Comparison of ENCODE assay signal across 2 cellular contexts in the genomic region with DNA sequence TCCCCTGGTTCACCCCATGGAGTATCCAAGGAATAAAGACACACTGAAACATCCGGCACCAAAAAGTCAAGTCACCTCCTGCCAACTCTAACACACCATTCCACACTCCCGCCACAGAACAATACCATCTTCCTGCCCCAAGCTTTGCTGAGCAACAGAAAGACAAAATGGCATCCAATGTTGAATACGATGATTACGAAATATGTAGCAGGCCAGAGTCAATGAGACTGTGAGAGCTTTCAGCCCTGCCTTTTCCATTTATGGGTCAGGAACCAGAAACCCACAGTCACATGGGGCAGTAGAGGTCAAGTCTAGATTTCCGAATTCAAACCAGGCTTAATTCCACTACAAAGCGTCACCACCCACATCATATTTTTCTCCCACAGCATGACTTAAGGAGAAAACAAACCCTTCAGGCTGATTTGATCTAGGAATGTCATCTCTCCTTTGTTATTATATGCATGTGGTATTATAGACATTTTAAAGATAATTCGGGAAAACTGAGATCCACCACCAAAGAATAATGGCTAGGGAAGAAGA.
A peak's percentile ranks its signal among the peaks of the same experiment; 100 is the strongest.
TF ChIP-seq lines count a peak whose summit lies in the region.

No MANE protein-coding gene starts in this region.

TF ChIP-seq in IMR-90, 13 proteins besides CTCF, POLR2A, EP300 and RAD21:
- TF ChIP-seq, protein P1, sequence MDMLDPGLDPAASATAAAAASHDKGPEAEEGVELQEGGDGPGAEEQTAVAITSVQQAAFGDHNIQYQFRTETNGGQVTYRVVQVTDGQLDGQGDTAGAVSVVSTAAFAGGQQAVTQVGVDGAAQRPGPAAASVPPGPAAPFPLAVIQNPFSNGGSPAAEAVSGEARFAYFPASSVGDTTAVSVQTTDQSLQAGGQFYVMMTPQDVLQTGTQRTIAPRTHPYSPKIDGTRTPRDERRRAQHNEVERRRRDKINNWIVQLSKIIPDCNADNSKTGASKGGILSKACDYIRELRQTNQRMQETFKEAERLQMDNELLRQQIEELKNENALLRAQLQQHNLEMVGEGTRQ (IDR thresholded peaks at IDR 0.05; ENCODE audit: low read depth, low read length): no peak
- TF ChIP-seq CEBPB (IDR thresholded peaks at IDR 0.05; ENCODE audit: low read depth, low read length) (peak; percentile 79), BHLHE40 (IDR thresholded peaks at IDR 0.05; ENCODE audit: low read depth, low read length) (no peak), MAFK (IDR thresholded peaks at IDR 0.05; ENCODE audit: low read depth, low read length) (no peak), NFE2L2 (IDR thresholded peaks at IDR 0.05; ENCODE audit: low read depth, low read length) (no peak), RCOR1 (IDR thresholded peaks at IDR 0.05; ENCODE audit: insufficient replicate concordance, low read length) (no peak)

TF ChIP-seq in H1, 55 proteins besides CTCF, POLR2A, EP300 and RAD21:
- 0 out of 2 replicates have a peak, but pooled peaks have one; percentile 29 for TF ChIP-seq CEBPB (IDR thresholded peaks at IDR 0.05; ENCODE audit: low read depth, low read length)
- no peak for TF ChIP-seq EZH2 (IDR thresholded peaks at IDR 0.05; ENCODE audit: low read depth, low read length, severe bottlenecking)
- TF ChIP-seq SP1 (IDR thresholded peaks at IDR 0.05; ENCODE audit: low read depth, low read length): no peak
- no peak for TF ChIP-seq CBX8 (IDR thresholded peaks at IDR 0.05; ENCODE audit: borderline replicate concordance, low read depth, low read length)
